1 cellular context compared by ENCODE assay signal in genomic region chr2:170819941-170820646, GRCh38.
TF ChIP-seq lines count a peak whose summit lies in the region.

No MANE protein-coding gene starts in this region.

TF ChIP-seq in WTC11, 78 proteins besides CTCF, POLR2A, EP300 and RAD21 (continued from another document):
- TF ChIP-seq, protein P1, sequence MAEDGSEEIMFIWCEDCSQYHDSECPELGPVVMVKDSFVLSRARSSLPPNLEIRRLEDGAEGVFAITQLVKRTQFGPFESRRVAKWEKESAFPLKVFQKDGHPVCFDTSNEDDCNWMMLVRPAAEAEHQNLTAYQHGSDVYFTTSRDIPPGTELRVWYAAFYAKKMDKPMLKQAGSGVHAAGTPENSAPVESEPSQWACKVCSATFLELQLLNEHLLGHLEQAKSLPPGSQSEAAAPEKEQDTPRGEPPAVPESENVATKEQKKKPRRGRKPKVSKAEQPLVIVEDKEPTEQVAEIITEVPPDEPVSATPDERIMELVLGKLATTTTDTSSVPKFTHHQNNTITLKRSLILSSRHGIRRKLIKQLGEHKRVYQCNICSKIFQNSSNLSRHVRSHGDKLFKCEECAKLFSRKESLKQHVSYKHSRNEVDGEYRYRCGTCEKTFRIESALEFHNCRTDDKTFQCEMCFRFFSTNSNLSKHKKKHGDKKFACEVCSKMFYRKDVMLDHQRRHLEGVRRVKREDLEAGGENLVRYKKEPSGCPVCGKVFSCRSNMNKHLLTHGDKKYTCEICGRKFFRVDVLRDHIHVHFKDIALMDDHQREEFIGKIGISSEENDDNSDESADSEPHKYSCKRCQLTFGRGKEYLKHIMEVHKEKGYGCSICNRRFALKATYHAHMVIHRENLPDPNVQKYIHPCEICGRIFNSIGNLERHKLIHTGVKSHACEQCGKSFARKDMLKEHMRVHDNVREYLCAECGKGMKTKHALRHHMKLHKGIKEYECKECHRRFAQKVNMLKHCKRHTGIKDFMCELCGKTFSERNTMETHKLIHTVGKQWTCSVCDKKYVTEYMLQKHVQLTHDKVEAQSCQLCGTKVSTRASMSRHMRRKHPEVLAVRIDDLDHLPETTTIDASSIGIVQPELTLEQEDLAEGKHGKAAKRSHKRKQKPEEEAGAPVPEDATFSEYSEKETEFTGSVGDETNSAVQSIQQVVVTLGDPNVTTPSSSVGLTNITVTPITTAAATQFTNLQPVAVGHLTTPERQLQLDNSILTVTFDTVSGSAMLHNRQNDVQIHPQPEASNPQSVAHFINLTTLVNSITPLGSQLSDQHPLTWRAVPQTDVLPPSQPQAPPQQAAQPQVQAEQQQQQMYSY (CRISPR knock-in tag; IDR thresholded peaks at IDR 0.05): no peak
- TF ChIP-seq, protein P2, sequence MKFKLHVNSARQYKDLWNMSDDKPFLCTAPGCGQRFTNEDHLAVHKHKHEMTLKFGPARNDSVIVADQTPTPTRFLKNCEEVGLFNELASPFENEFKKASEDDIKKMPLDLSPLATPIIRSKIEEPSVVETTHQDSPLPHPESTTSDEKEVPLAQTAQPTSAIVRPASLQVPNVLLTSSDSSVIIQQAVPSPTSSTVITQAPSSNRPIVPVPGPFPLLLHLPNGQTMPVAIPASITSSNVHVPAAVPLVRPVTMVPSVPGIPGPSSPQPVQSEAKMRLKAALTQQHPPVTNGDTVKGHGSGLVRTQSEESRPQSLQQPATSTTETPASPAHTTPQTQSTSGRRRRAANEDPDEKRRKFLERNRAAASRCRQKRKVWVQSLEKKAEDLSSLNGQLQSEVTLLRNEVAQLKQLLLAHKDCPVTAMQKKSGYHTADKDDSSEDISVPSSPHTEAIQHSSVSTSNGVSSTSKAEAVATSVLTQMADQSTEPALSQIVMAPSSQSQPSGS (CRISPR knock-in tag; IDR thresholded peaks at IDR 0.05; ENCODE audit: borderline replicate concordance, low read depth): 0 out of 2 replicates have a peak, but pooled peaks have one; percentile 12
- TF ChIP-seq IRF1 (CRISPR knock-in tag; IDR thresholded peaks at IDR 0.05): peak; percentile 54; the same call in 1 of the 2 replicates
- no peak for TF ChIP-seq JAZF1 (CRISPR knock-in tag; IDR thresholded peaks at IDR 0.05)
- TF ChIP-seq ZNF396 (CRISPR knock-in tag; IDR thresholded peaks at IDR 0.05; ENCODE audit: borderline replicate concordance): no peak
- TF ChIP-seq ZNF263 (CRISPR knock-in tag; IDR thresholded peaks at IDR 0.05; ENCODE audit: low read depth): 0 out of 2 replicates have a peak, but pooled peaks have one; percentile 23
